In genomic region chr11:46680164-46680760, GRCh38 we compare ENCODE assay signal across 29 cellular contexts. TPM values are rescaled to one million over a fixed set of nuclear protein-coding genes. Genes with fewer than 3 reads are reported as not detected.
DNase-seq lines count a peak whose midpoint lies in the region; ATAC-seq and TF ChIP-seq lines count a peak whose summit lies in the region.
"Had no signal": no experiment of that assay in that cellular context is flagged by ENCODE, and none has a peak within 500 bp of the region (broad histone marks: within the 10 kb centered on the region; RNA-seq: fewer than 3 reads in every experiment).

No MANE protein-coding gene starts in this region.

- peaks cover 41 to 61% (median 53%) of the 10 kb centered on the region in 10 experiments for H3K4me1 ChIP-seq in BLaER1 treated with 17β-estradiol and CSF1 and Interleukin-3, amounts not matched to agents 10 nM and 100 nM
- H3K4me1 ChIP-seq in left lung: peaks cover 16 to 28% of the 10 kb centered on the region in 2 donors

- H3K9ac ChIP-seq in BLaER1 treated with 17β-estradiol and CSF1 and Interleukin-3, amounts not matched to agents 10 nM and 100 nM: 0 out of 22 replicates have a peak overlapping the region, but pooled peaks of 2 of the 11 experiments have one; percentile 14 to 18

- H3K36me3 Mint-ChIP-seq in stimulated activated naive B cell treated with anti-CD40 and anti-IgM and Interleukin-4, amounts not matched to agents 10 μg/mL and 1 μg/mL and 100 μg/mL, for 72 hours: peaks cover 33 to 42% of the 10 kb centered on the region in 2 donors

- CTCF ChIA-PET in RWPE1 (lab: Yijun Ruan, JAX): no interaction called here

- no peak overlapping the region for H3K4me3 ChIP-seq in BLaER1 treated with 17β-estradiol and CSF1 and Interleukin-3, amounts not matched to agents 10 nM and 100 nM
- H3K4me3 ChIP-seq in left lung: no peak overlapping the region
- H3K4me3 ChIP-seq: A549, GM23338, PC-9 had no signal

- POLR2A ChIA-PET in RWPE1 (lab: Yijun Ruan, JAX; ENCODE audit: low non-redundant PET): no interaction called here

- no peak overlapping the region for H3K4me2 ChIP-seq in BLaER1 treated with 17β-estradiol and CSF1 and Interleukin-3, amounts not matched to agents 10 nM and 100 nM
- H3K4me2 ChIP-seq: A549, GM23338, PC-9 had no signal

- DNase-seq in RWPE1 (ENCODE audit: low spot score) (no peak), left lung (peak; percentile 12 to 67), NCI-H446 treated with DMSO at 0.1 percent for 48 hours (lab: John Stamatoyannopoulos, UW) (no peak), NCI-H1417 (lab: John Stamatoyannopoulos, UW) (no peak)
- DNase-seq in stimulated activated naive B cell treated with anti-CD40 and anti-IgM and Interleukin-4, amounts not matched to agents 10 μg/mL and 1 μg/mL and 100 μg/mL, for 72 hours: no peak
- DNase-seq: AML-193; C1 segment of cervical spinal cord; Caco-2; CD8-positive, alpha-beta T cell; H9; HFFc6; KBM-7; MV-4-11; NCI-H1105; NCI-H146; NCI-H2029; NCI-H446; NCI-H526; NCI-H82; NK-92 treated with Interleukin-12 subunit alpha and Interleukin-12 subunit beta, amount 100 ng/mL, for 24 hours; PC-9; SHP77 treated with DMSO at 0.1 percent for 48 hours had no signal

- H3K27ac ChIP-seq in BLaER1 treated with 17β-estradiol and CSF1 and Interleukin-3, amounts not matched to agents 10 nM and 100 nM: peak overlapping the region in 6 of 11 experiments; percentile 31 to 100 (median 98); a peak in 8 of 22 replicates
- peak overlapping the region; percentile 15; the same call in 1 of the 2 replicates for H3K27ac ChIP-seq in RWPE1
- H3K27ac ChIP-seq in left lung: no peak overlapping the region
- H3K27ac ChIP-seq: A549, PC-9 had no signal

- peaks cover 17 to 18% of the 10 kb centered on the region in 2 donors for H3K4me1 Mint-ChIP-seq in stimulated activated naive B cell treated with anti-CD40 and anti-IgM and Interleukin-4, amounts not matched to agents 10 μg/mL and 1 μg/mL and 100 μg/mL, for 72 hours

- intact Hi-C loops in left lung (cut with DNase I): no loop called here

- no peak overlapping the region for H3K4me3 Mint-ChIP-seq in stimulated activated naive B cell treated with anti-CD40 and anti-IgM and Interleukin-4, amounts not matched to agents 10 μg/mL and 1 μg/mL and 100 μg/mL, for 72 hours
- H3K4me3 Mint-ChIP-seq: CD8-positive, alpha-beta T cell; GM23338; H9; HFFc6 had no signal

- peak overlapping the region; percentile 37 for H3K27ac Mint-ChIP-seq in stimulated activated naive B cell treated with anti-CD40 and anti-IgM and Interleukin-4, amounts not matched to agents 10 μg/mL and 1 μg/mL and 100 μg/mL, for 72 hours
- H3K27ac Mint-ChIP-seq: CD8-positive, alpha-beta T cell; GM23338; H9; HFFc6 had no signal

- H3K27me3 ChIP-seq in BLaER1 treated with 17β-estradiol and CSF1 and Interleukin-3, amounts not matched to agents 10 nM and 100 nM: no peaks in the 10 kb centered on the region
- no peaks in the 10 kb centered on the region for H3K27me3 ChIP-seq in left lung

- no peaks in the 10 kb centered on the region for H4K20me1 ChIP-seq in BLaER1 treated with 17β-estradiol and CSF1 and Interleukin-3, amounts not matched to agents 10 nM and 100 nM

- ATAC-seq in left lung: no peak
- ATAC-seq in stimulated activated naive B cell treated with anti-CD40 and anti-IgM and Interleukin-4, amounts not matched to agents 10 μg/mL and 1 μg/mL and 100 μg/mL, for 72 hours (replicated peaks): no peak
- no peak for ATAC-seq in GM19452 (IDR thresholded peaks at IDR 0.05; ENCODE audit: unreplicated experiment)
- ATAC-seq: A549; CD8-positive, alpha-beta T cell; GM23338 had no signal

- no peak for TF ChIP-seq CTCF in RWPE1 (conservative IDR thresholded peaks at IDR 0.05; ENCODE audit: low read depth)
- no peak for TF ChIP-seq CTCF in left lung (IDR thresholded peaks at IDR 0.05)

- H3K36me3 ChIP-seq in BLaER1 treated with 17β-estradiol and CSF1 and Interleukin-3, amounts not matched to agents 10 nM and 100 nM: peaks cover 55 to 88% (median 68%) of the 10 kb centered on the region in 11 experiments
- peaks cover 3 to 76% of the 10 kb centered on the region in 2 donors for H3K36me3 ChIP-seq in left lung

- no peaks in the 10 kb centered on the region for H3K27me3 Mint-ChIP-seq in stimulated activated naive B cell treated with anti-CD40 and anti-IgM and Interleukin-4, amounts not matched to agents 10 μg/mL and 1 μg/mL and 100 μg/mL, for 72 hours

- no peaks in the 10 kb centered on the region for H3K9me3 Mint-ChIP-seq in stimulated activated naive B cell treated with anti-CD40 and anti-IgM and Interleukin-4, amounts not matched to agents 10 μg/mL and 1 μg/mL and 100 μg/mL, for 72 hours
- H3K9me3 Mint-ChIP-seq: CD8-positive, alpha-beta T cell; GM23338; H9; HFFc6 had no signal

- no peaks in the 10 kb centered on the region for H3K9me3 ChIP-seq in BLaER1 treated with 17β-estradiol and CSF1 and Interleukin-3, amounts not matched to agents 10 nM and 100 nM (replicated peaks in 1 of 11)
- H3K9me3 ChIP-seq in left lung: no peaks in the 10 kb centered on the region
- H3K9me3 ChIP-seq: A549, Caco-2 had no signal

RNA-seq across cellular contexts. Expression of gene ARHGAP1, which starts 20.2 kb away (rescaled TPM):
- 10 to 100 TPM; 81.8 to 90.3 TPM for total RNA-seq in left lung

RNA-seq across cellular contexts. Expression of gene ZNF408, which starts 20.6 kb away (rescaled TPM):
- total RNA-seq in left lung: 1 to 10 TPM; 5.8 to 8.6 TPM

RNA-seq across cellular contexts. Expression of gene F2, which starts 38.8 kb away (rescaled TPM):
- total RNA-seq in left lung: not detected
- total RNA-seq: CD8-positive, alpha-beta T cell; H9; HFFc6; LHCN-M2; MCF 10A; PC-9; RPMI7951 had no signal

Comparison
In these comparisons a context has a peak if more than half of its experiments do, and no peak if none do; other contexts are left out.
1. H3K27ac ChIP-seq: peak in BLaER1 treated with 17β-estradiol and CSF1 and Interleukin-3, amounts not matched to agents 10 nM and 100 nM (6 of 11) and RWPE1 (single experiment); none in left lung (0 of 2).
2. DNase-seq: peak in left lung (2 of 2); none in RWPE1 (single experiment), stimulated activated naive B cell treated with anti-CD40 and anti-IgM and Interleukin-4, amounts not matched to agents 10 μg/mL and 1 μg/mL and 100 μg/mL, for 72 hours (single experiment), NCI-H446 treated with DMSO at 0.1 percent for 48 hours (single experiment) and NCI-H1417 (0 of 3).